Comparison of ENCODE assay signal across 23 cellular contexts in genomic region chr5:119319890-119320289, GRCh38. TPM values are rescaled to one million over a fixed set of nuclear protein-coding genes. Genes with fewer than 3 reads are reported as not detected.
DNase-seq lines count a peak whose midpoint lies in the region; ATAC-seq and TF ChIP-seq lines count a peak whose summit lies in the region.
"Had no signal": no experiment of that assay in that cellular context is flagged by ENCODE, and none has a peak within 500 bp of the region (broad histone marks: within the 10 kb centered on the region; RNA-seq: fewer than 3 reads in every experiment).

No MANE protein-coding gene starts in this region.

- H3K36me3 ChIP-seq in CD8-positive, alpha-beta memory T cell (ENCODE audit: insufficient read depth, low read length): no peaks in the 10 kb centered on the region
- H3K36me3 ChIP-seq: BE2C, esophagus squamous epithelium had no signal

- H3K9me3 ChIP-seq in CD8-positive, alpha-beta memory T cell (ENCODE audit: low read length): no peaks in the 10 kb centered on the region
- H3K9me3 ChIP-seq: BE2C, esophagus squamous epithelium, psoas muscle, testis had no signal

- no peaks in the 10 kb centered on the region for H3K9me3 Mint-ChIP-seq in T-helper 2 cell treated with Interferon-gamma antibody and Interleukin-4, amounts not matched to agents 5 μg/mL and 100 μg/mL, for 36 hours
- H3K9me3 Mint-ChIP-seq in CD8-positive, alpha-beta memory T cell: no peaks in the 10 kb centered on the region
- no peaks in the 10 kb centered on the region for H3K9me3 Mint-ChIP-seq in activated T-helper 1 cell treated with anti-CD3 and anti-CD28 coated beads, Interleukin-12 subunit alpha, Interleukin-12 subunit beta, Interleukin-2, Interleukin-4 antibody, amounts not matched to agents 30 ng/mL and 10 ng/mL and 1 ng/mL, durations not matched to agents 14 hours and 24 hours and 36 hours
- H3K9me3 Mint-ChIP-seq in naive B cell: no peaks in the 10 kb centered on the region
- H3K9me3 Mint-ChIP-seq in osteocyte (ENCODE audit: unreplicated experiment): no peaks in the 10 kb centered on the region

- peaks cover 80% of the 10 kb centered on the region for H3K4me1 Mint-ChIP-seq in T-helper 2 cell treated with Interferon-gamma antibody and Interleukin-4, amounts not matched to agents 5 μg/mL and 100 μg/mL, for 36 hours (ENCODE audit: low read depth)
- H3K4me1 Mint-ChIP-seq in CD8-positive, alpha-beta memory T cell: peaks cover 91 to 96% (median 96%) of the 10 kb centered on the region in 3 donors
- H3K4me1 Mint-ChIP-seq in activated T-helper 1 cell treated with anti-CD3 and anti-CD28 coated beads, Interleukin-12 subunit alpha, Interleukin-12 subunit beta, Interleukin-2, Interleukin-4 antibody, amounts not matched to agents 30 ng/mL and 10 ng/mL and 1 ng/mL, durations not matched to agents 14 hours and 24 hours and 36 hours (ENCODE audit: low read depth): peaks cover 92% of the 10 kb centered on the region
- peaks cover 69 to 96% (median 85%) of the 10 kb centered on the region in 3 donors for H3K4me1 Mint-ChIP-seq in naive B cell
- peaks cover 45% of the 10 kb centered on the region for H3K4me1 Mint-ChIP-seq in osteocyte (ENCODE audit: unreplicated experiment)

- H3K27me3 ChIP-seq in CD8-positive, alpha-beta memory T cell (ENCODE audit: insufficient read depth, low read length, poor library complexity, severe bottlenecking): no peaks in the 10 kb centered on the region
- H3K27me3 ChIP-seq: BE2C, esophagus squamous epithelium, testis had no signal

- H3K4me3 ChIP-seq in CD8-positive, alpha-beta memory T cell (ENCODE audit: low read length): no peak overlapping the region
- H3K4me3 ChIP-seq: esophagus squamous epithelium, psoas muscle, testis had no signal

- peak overlapping the region; percentile 68 for H3K27ac Mint-ChIP-seq in T-helper 2 cell treated with Interferon-gamma antibody and Interleukin-4, amounts not matched to agents 5 μg/mL and 100 μg/mL, for 36 hours
- peak overlapping the region in 7 of 8 donors; percentile 84 to 96 (median 87) for H3K27ac Mint-ChIP-seq in CD8-positive, alpha-beta memory T cell
- peak overlapping the region; percentile 74 for H3K27ac Mint-ChIP-seq in activated T-helper 1 cell treated with anti-CD3 and anti-CD28 coated beads, Interleukin-12 subunit alpha, Interleukin-12 subunit beta, Interleukin-2, Interleukin-4 antibody, amounts not matched to agents 30 ng/mL and 10 ng/mL and 1 ng/mL, durations not matched to agents 14 hours and 24 hours and 36 hours
- peak overlapping the region; percentile 87 to 99 (median 94) for H3K27ac Mint-ChIP-seq in naive B cell
- H3K27ac Mint-ChIP-seq in osteocyte (ENCODE audit: unreplicated experiment): no peak overlapping the region

- TF ChIP-seq CTCF in osteocyte (IDR thresholded peaks at IDR 0.05): no peak

- peak overlapping the region; percentile 48 for H3K27ac ChIP-seq in CD8-positive, alpha-beta memory T cell (ENCODE audit: low read depth, low read length)
- H3K27ac ChIP-seq: esophagus squamous epithelium, psoas muscle, testis had no signal

- peak overlapping the region; percentile 32 for H3K4me3 Mint-ChIP-seq in T-helper 2 cell treated with Interferon-gamma antibody and Interleukin-4, amounts not matched to agents 5 μg/mL and 100 μg/mL, for 36 hours
- H3K4me3 Mint-ChIP-seq in CD8-positive, alpha-beta memory T cell: peak overlapping the region in 4 of 7 donors; percentile 55 to 67 (median 60)
- H3K4me3 Mint-ChIP-seq in activated T-helper 1 cell treated with anti-CD3 and anti-CD28 coated beads, Interleukin-12 subunit alpha, Interleukin-12 subunit beta, Interleukin-2, Interleukin-4 antibody, amounts not matched to agents 30 ng/mL and 10 ng/mL and 1 ng/mL, durations not matched to agents 14 hours and 24 hours and 36 hours: peak overlapping the region; percentile 23
- H3K4me3 Mint-ChIP-seq in naive B cell (peak overlapping the region in 5 of 8 donors; percentile 12 to 91 (median 37)), osteocyte (ENCODE audit: unreplicated experiment) (no peak overlapping the region)

- peaks cover 95% of the 10 kb centered on the region for H3K4me1 ChIP-seq in CD8-positive, alpha-beta memory T cell (ENCODE audit: insufficient read depth, low read length)
- H3K4me1 ChIP-seq: BE2C, psoas muscle had no signal

- peaks cover 45% of the 10 kb centered on the region for H3K36me3 Mint-ChIP-seq in T-helper 2 cell treated with Interferon-gamma antibody and Interleukin-4, amounts not matched to agents 5 μg/mL and 100 μg/mL, for 36 hours (ENCODE audit: low read depth)
- peaks cover 0 to 15% (median 8%) of the 10 kb centered on the region in 3 donors for H3K36me3 Mint-ChIP-seq in CD8-positive, alpha-beta memory T cell
- H3K36me3 Mint-ChIP-seq in activated T-helper 1 cell treated with anti-CD3 and anti-CD28 coated beads, Interleukin-12 subunit alpha, Interleukin-12 subunit beta, Interleukin-2, Interleukin-4 antibody, amounts not matched to agents 30 ng/mL and 10 ng/mL and 1 ng/mL, durations not matched to agents 14 hours and 24 hours and 36 hours (ENCODE audit: low read depth): peaks cover 22% of the 10 kb centered on the region
- H3K36me3 Mint-ChIP-seq in naive B cell (peaks cover 0 to 5% of the 10 kb centered on the region in 2 donors), osteocyte (ENCODE audit: unreplicated experiment) (no peaks in the 10 kb centered on the region)

- intact Hi-C loops in activated T-helper 1 cell treated with anti-CD3 and anti-CD28 coated beads, Interleukin-12 subunit alpha, Interleukin-12 subunit beta, Interleukin-2, Interleukin-4 antibody, amounts not matched to agents 30 ng/mL and 10 ng/mL and 1 ng/mL, durations not matched to agents 14 hours and 24 hours and 36 hours (cut with micrococcal nuclease): no loop called here

- POLR2A ChIA-PET in CD8-positive, alpha-beta memory T cell (lab: Charles Lee): no interaction called here

- no peaks in the 10 kb centered on the region for H3K27me3 Mint-ChIP-seq in T-helper 2 cell treated with Interferon-gamma antibody and Interleukin-4, amounts not matched to agents 5 μg/mL and 100 μg/mL, for 36 hours (ENCODE audit: low read depth)
- H3K27me3 Mint-ChIP-seq in CD8-positive, alpha-beta memory T cell: no peaks in the 10 kb centered on the region
- no peaks in the 10 kb centered on the region for H3K27me3 Mint-ChIP-seq in activated T-helper 1 cell treated with anti-CD3 and anti-CD28 coated beads, Interleukin-12 subunit alpha, Interleukin-12 subunit beta, Interleukin-2, Interleukin-4 antibody, amounts not matched to agents 30 ng/mL and 10 ng/mL and 1 ng/mL, durations not matched to agents 14 hours and 24 hours and 36 hours (ENCODE audit: insufficient read depth)
- H3K27me3 Mint-ChIP-seq in naive B cell (no peaks in the 10 kb centered on the region), osteocyte (ENCODE audit: unreplicated experiment) (no peaks in the 10 kb centered on the region)

- CTCF ChIA-PET in CD8-positive, alpha-beta memory T cell (lab: Charles Lee): no interaction called here

- DNase-seq in T-helper 2 cell treated with Interferon-gamma antibody and Interleukin-4, amounts not matched to agents 5 μg/mL and 100 μg/mL, for 36 hours (ENCODE audit: low spot score): no peak
- DNase-seq in T-helper 2 cell: no peak
- DNase-seq in CD8-positive, alpha-beta memory T cell: no peak
- no peak for DNase-seq in activated T-helper 1 cell treated with anti-CD3 and anti-CD28 coated beads, Interleukin-12 subunit alpha, Interleukin-12 subunit beta, Interleukin-2, Interleukin-4 antibody, amounts not matched to agents 30 ng/mL and 10 ng/mL and 1 ng/mL, durations not matched to agents 14 hours and 24 hours and 36 hours (ENCODE audit: low spot score)
- no peak for DNase-seq in naive B cell
- DNase-seq in midbrain (lab: John Stamatoyannopoulos, UW): no peak
- no peak for DNase-seq in osteocyte (ENCODE audit: extremely low spot score, unreplicated experiment)
- DNase-seq: 8988T; aorta; BE2C; DMS153; effector CD4-positive, alpha-beta T cell; esophagus squamous epithelium; KBM-7; NCI-H1092; NCI-H2081; NCI-H510A; psoas muscle; SHP77; small intestine; stimulated activated CD4-positive, alpha-beta T cell treated with anti-CD3 and anti-CD28 coated beads, Interleukin-4, amount 100 ng/mL, for 4 hours; testis had no signal

- ATAC-seq in naive B cell (ENCODE audit: low read depth in 2 of 2) (no peak), GM21447 (IDR thresholded peaks at IDR 0.05; ENCODE audit: unreplicated experiment) (no peak)
- ATAC-seq: psoas muscle had no signal

RNA-seq across cellular contexts. Expression of gene TNFAIP8, which starts 35.9 kb away (rescaled TPM):
- total RNA-seq in CD8-positive, alpha-beta memory T cell: 100 to 1,000 TPM; 295 to 311 TPM
- 207 TPM for polyA plus RNA-seq in CD8-positive, alpha-beta memory T cell
- total RNA-seq in activated T-helper 1 cell treated with anti-CD3 and anti-CD28 coated beads, Interleukin-12 subunit alpha, Interleukin-12 subunit beta, Interleukin-2, Interleukin-4 antibody, amounts not matched to agents 30 ng/mL and 10 ng/mL and 1 ng/mL, durations not matched to agents 14 hours and 24 hours and 36 hours: 214 and 219 TPM in 2 replicates
- polyA plus RNA-seq in naive B cell (ENCODE audit: low read depth in 6 of 6): 100 to 1,000 TPM; 224 to 432 (median 315) TPM
- total RNA-seq in osteocyte: 13.3 and 14.0 TPM in 2 replicates

Comparison
In these comparisons a context has a peak if more than half of its experiments do, and no peak if none do; other contexts are left out.
1. RNA of gene TNFAIP8, which starts 35.9 kb away (total RNA-seq): 295 to 311 TPM in CD8-positive, alpha-beta memory T cell and 214 to 219 TPM in activated T-helper 1 cell treated with anti-CD3 and anti-CD28 coated beads, Interleukin-12 subunit alpha, Interleukin-12 subunit beta, Interleukin-2, Interleukin-4 antibody, amounts not matched to agents 30 ng/mL and 10 ng/mL and 1 ng/mL, durations not matched to agents 14 hours and 24 hours and 36 hours; 13.3 to 14.0 TPM in osteocyte; every median in the first group is over 10 times any median in the second.